In genomic region chr10:93687737-93688136, GRCh38 we compare ENCODE assay signal across 27 cellular contexts. TPM values are rescaled to one million over a fixed set of nuclear protein-coding genes. Genes with fewer than 3 reads are reported as not detected.
A peak's percentile ranks its signal among the peaks of the same experiment; 100 is the strongest.
DNase-seq lines count a peak whose midpoint lies in the region; ATAC-seq, FAIRE-seq and TF ChIP-seq lines count a peak whose summit lies in the region.
"Had no signal": no experiment of that assay in that cellular context is flagged by ENCODE, and none has a peak within 500 bp of the region (broad histone marks: within the 10 kb centered on the region; RNA-seq: fewer than 3 reads in every experiment).

No MANE protein-coding gene starts in this region.

- H3K27me3 ChIP-seq in IMR-90 (ENCODE audit: control insufficient read depth, insufficient read depth, low read length): no peaks in the 10 kb centered on the region
- H3K27me3 ChIP-seq: BE2C, BLaER1 had no signal

- no peak overlapping the region for H3K56ac ChIP-seq in IMR-90 (ENCODE audit: extremely low read depth, insufficient read depth, low read length)

- H3K4me3 ChIP-seq in IMR-90 (ENCODE audit: insufficient read depth, low read depth, low read length): no peak overlapping the region
- H3K4me3 ChIP-seq: BLaER1, GM12878 had no signal

- H3K4me1 ChIP-seq in IMR-90 (ENCODE audit: control insufficient read depth, insufficient read depth, low read length): no peaks in the 10 kb centered on the region
- H3K4me1 ChIP-seq: BE2C, BLaER1, Caco-2 had no signal

- no peaks in the 10 kb centered on the region for H4K20me1 ChIP-seq in IMR-90 (ENCODE audit: insufficient read depth, low read length)
- H4K20me1 ChIP-seq: BLaER1 had no signal

- no peak overlapping the region for H3K14ac ChIP-seq in IMR-90 (replicated peaks; ENCODE audit: low read depth, low read length)

- no peak overlapping the region for H3K4ac ChIP-seq in IMR-90 (ENCODE audit: low read depth, low read length)

- CTCF ChIA-PET in IMR-90 (lab: Yijun Ruan, JAX): interaction anchor here (1.5 kb wide), 1 partner anchor 10 kb away, joined by 3 read pairs; no protein-coding TSS in a partner anchor

- no peak overlapping the region for H4K91ac ChIP-seq in IMR-90 (ENCODE audit: insufficient read depth, low read depth, low read length)

- POLR2A ChIA-PET in IMR-90 (lab: Charles Lee; ENCODE audit: unreplicated experiment): no interaction called here

- H3K27me3 Mint-ChIP-seq in T-helper 17 cell (no peaks in the 10 kb centered on the region), chondrocyte (ENCODE audit: low read depth) (no peaks in the 10 kb centered on the region)
- H3K27me3 Mint-ChIP-seq: CD4-positive, alpha-beta T cell had no signal

- DNase-seq in D721Med (ENCODE audit: insufficient read length, low spot score): no peak
- no peak for DNase-seq in IMR-90
- no peak for DNase-seq in T-helper 17 cell
- DNase-seq in chondrocyte (ENCODE audit: low spot score): no peak
- no peak for DNase-seq in NK-92 (lab: John Stamatoyannopoulos, UW; ENCODE audit: unreplicated experiment)
- no peak for DNase-seq in stimulated activated CD4-positive, alpha-beta T cell treated with anti-CD3 and anti-CD28 coated beads, Interleukin-2, amount 100 ng/mL, for 48 hours
- DNase-seq: 8988T; ACHN; BE2C; C1 segment of cervical spinal cord; Caco-2; Calu3; CD4-positive, alpha-beta T cell; CD8-positive, alpha-beta T cell; DMS 273 treated with DMSO at 0.1 percent for 48 hours; DMS153; DMS53; DMS79; DND-41; EL; GDM1 had no signal

- no peak overlapping the region for H2BK20ac ChIP-seq in IMR-90 (ENCODE audit: low read depth, low read length)

- no peak for TF ChIP-seq RAD21 in IMR-90 (IDR thresholded peaks at IDR 0.05; ENCODE audit: low read length)

- H2BK5ac ChIP-seq in IMR-90 (ENCODE audit: low read depth, low read length, poor library complexity, severe bottlenecking): no peak overlapping the region

- H2AK9ac ChIP-seq in IMR-90 (replicated peaks; ENCODE audit: low read depth, low read length, poor library complexity): no peak overlapping the region

- no peak overlapping the region for H4K5ac ChIP-seq in IMR-90 (ENCODE audit: low read depth, low read length)

- no peak overlapping the region for H3K4me2 ChIP-seq in IMR-90 (ENCODE audit: low read depth, low read length)
- H3K4me2 ChIP-seq: BLaER1 had no signal

- intact Hi-C loops in IMR-90 (cut with micrococcal nuclease): loop anchor here (2.0 to 10.0 kb wide), 2 partner anchors 15 to 313 kb away; no protein-coding TSS in a partner anchor

- H3K27ac Mint-ChIP-seq in T-helper 17 cell: peak overlapping the region; percentile 8
- no peak overlapping the region for H3K27ac Mint-ChIP-seq in chondrocyte (ENCODE audit: unreplicated experiment)
- H3K27ac Mint-ChIP-seq: CD14-positive monocyte; CD4-positive, alpha-beta T cell; CD8-positive, alpha-beta T cell had no signal

- dilution Hi-C loops in IMR-90 (cut with HindIII; ENCODE audit: low sequenced_read_pairs, unreplicated experiment): no loop called here

- H2AFZ ChIP-seq in IMR-90 (replicated peaks; ENCODE audit: low read length, poor library complexity): no peak overlapping the region

- H3K4me3 Mint-ChIP-seq in T-helper 17 cell (no peak overlapping the region), chondrocyte (ENCODE audit: unreplicated experiment) (no peak overlapping the region)
- H3K4me3 Mint-ChIP-seq: CD14-positive monocyte; CD4-positive, alpha-beta T cell; CD8-positive, alpha-beta T cell had no signal

- FAIRE-seq in D721Med (lab: Jason Lieb, UNC): peak; percentile 11
- peak; percentile 33 for FAIRE-seq in islet of Langerhans (lab: Jason Lieb, UNC)
- FAIRE-seq: GM12878, GM18507 had no signal

- H3K36me3 Mint-ChIP-seq in T-helper 17 cell (ENCODE audit: low read depth): no peaks in the 10 kb centered on the region
- peaks cover 1% of the 10 kb centered on the region for H3K36me3 Mint-ChIP-seq in chondrocyte (ENCODE audit: low read depth)

- H2AK5ac ChIP-seq in IMR-90 (ENCODE audit: low read depth, low read length): no peak overlapping the region

- H2BK120ac ChIP-seq in IMR-90 (ENCODE audit: low read depth, low read length): no peak overlapping the region

- ATAC-seq in IMR-90 (ENCODE audit: low read depth) (no peak), T-helper 17 cell (no peak), HG03025 (IDR thresholded peaks at IDR 0.05; ENCODE audit: low FRiP score, unreplicated experiment) (no peak)
- ATAC-seq: CD8-positive, alpha-beta T cell; GM12878 had no signal

- H3K36me3 ChIP-seq in IMR-90 (ENCODE audit: control insufficient read depth, insufficient read depth, low read length): peaks cover 12% of the 10 kb centered on the region
- H3K36me3 ChIP-seq: BE2C had no signal

- no peak overlapping the region for H3K23ac ChIP-seq in IMR-90 (ENCODE audit: low read depth, low read length)

- no peak overlapping the region for H3K27ac ChIP-seq in IMR-90 (ENCODE audit: insufficient read depth, low read length)
- H3K27ac ChIP-seq: BLaER1 had no signal

- no peaks in the 10 kb centered on the region for H3K79me1 ChIP-seq in IMR-90 (ENCODE audit: low read depth in 1 of 2, low read length in 2 of 2)

- no peak overlapping the region for H3K18ac ChIP-seq in IMR-90 (ENCODE audit: low read depth, low read length)

- H2BK15ac ChIP-seq in IMR-90 (ENCODE audit: low read depth, low read length): no peak overlapping the region

- H4K8ac ChIP-seq in IMR-90 (ENCODE audit: low read depth in 2 of 2, low read length in 2 of 2): no peak overlapping the region

- no peak overlapping the region for H3K9ac ChIP-seq in IMR-90 (ENCODE audit: low read depth, low read length)
- H3K9ac ChIP-seq: BLaER1 had no signal

- no peaks in the 10 kb centered on the region for H3K9me3 ChIP-seq in IMR-90 (ENCODE audit: control insufficient read depth, insufficient read depth, low read length)
- H3K9me3 ChIP-seq in T-helper 17 cell (ENCODE audit: control insufficient read depth, low read length, poor library complexity, severe bottlenecking): no peaks in the 10 kb centered on the region
- H3K9me3 ChIP-seq: BE2C, BLaER1, Caco-2 had no signal

- H3K4me1 Mint-ChIP-seq in T-helper 17 cell (no peaks in the 10 kb centered on the region), chondrocyte (ENCODE audit: low read depth) (no peaks in the 10 kb centered on the region)

- TF ChIP-seq CTCF in D721Med (IDR thresholded peaks at IDR 0.05; ENCODE audit: insufficient read depth, missing control alignments) (no peak), IMR-90 (conservative IDR thresholded peaks at IDR 0.05; ENCODE audit: low read depth, low read length) (no peak), chondrocyte (IDR thresholded peaks at IDR 0.05) (no peak)

- H3K9me3 Mint-ChIP-seq in chondrocyte (ENCODE audit: low read depth): no peaks in the 10 kb centered on the region
- H3K9me3 Mint-ChIP-seq: CD14-positive monocyte; CD4-positive, alpha-beta T cell; CD8-positive, alpha-beta T cell had no signal

- in situ Hi-C loops in IMR-90 (cut with MboI; ENCODE audit: low sequenced_read_pairs): loop anchor here (25.0 kb wide), 1 partner anchor 325 kb away; no protein-coding TSS in a partner anchor

- no peaks in the 10 kb centered on the region for H3K9me1 ChIP-seq in IMR-90 (ENCODE audit: insufficient read depth, low read length)

- no peak for TF ChIP-seq POLR2A in IMR-90 (IDR thresholded peaks at IDR 0.05; ENCODE audit: low read depth, low read length)

- TSS peak; percentile 11 for BruUV-seq in IMR-90 (replicated peaks; lab: Mats Ljungman, UMichigan)

TF ChIP-seq in IMR-90, 13 proteins besides CTCF, POLR2A, EP300 and RAD21:
- no peak for TF ChIP-seq MAFK (IDR thresholded peaks at IDR 0.05; ENCODE audit: low read depth, low read length)
- no peak for TF ChIP-seq RCOR1 (IDR thresholded peaks at IDR 0.05; ENCODE audit: insufficient replicate concordance, low read length)
- TF ChIP-seq SMC3 (IDR thresholded peaks at IDR 0.05; ENCODE audit: low read depth, low read length): no peak
- TF ChIP-seq BHLHE40 (IDR thresholded peaks at IDR 0.05; ENCODE audit: low read depth, low read length): no peak
- TF ChIP-seq FOS (IDR thresholded peaks at IDR 0.05; ENCODE audit: low read depth, low read length): no peak
- no peak for TF ChIP-seq USF2 (IDR thresholded peaks at IDR 0.05; ENCODE audit: low read depth, low read length)
- no peak for TF ChIP-seq CEBPB (IDR thresholded peaks at IDR 0.05; ENCODE audit: low read depth, low read length)
- no peak for TF ChIP-seq MXI1 (IDR thresholded peaks at IDR 0.05; ENCODE audit: borderline replicate concordance, low read depth, low read length)
- TF ChIP-seq MAZ (IDR thresholded peaks at IDR 0.05; ENCODE audit: borderline replicate concordance, low read depth, low read length): no peak
- TF ChIP-seq CHD1 (IDR thresholded peaks at IDR 0.05; ENCODE audit: low read depth, low read length): no peak
- no peak for TF ChIP-seq ELK1 (IDR thresholded peaks at IDR 0.05; ENCODE audit: borderline replicate concordance, low read depth, low read length)
- no peak for TF ChIP-seq RFX5 (IDR thresholded peaks at IDR 0.05; ENCODE audit: low read depth, low read length)
- TF ChIP-seq NFE2L2 (IDR thresholded peaks at IDR 0.05; ENCODE audit: low read depth, low read length): no peak

RNA-seq across cellular contexts. Expression of gene FRA10AC1, which starts 14.7 kb away (rescaled TPM):
- total RNA-seq in IMR-90 (2012; rRNA removed) (1.6 and 10.6 TPM in 2 replicates), T-helper 17 cell (10 to 100 TPM; 13.9 to 17.5 TPM), chondrocyte (11.8 to 15.2 TPM (median 13.2 TPM) in 3 replicates)
- polyA plus RNA-seq in IMR-90 (2012; rRNA removed): 4.9 and 7.7 TPM in 2 replicates
- polyA plus RNA-seq in IMR-90 (2012; cell fraction: cytosol; rRNA removed): 0.43 and 0.60 TPM in 2 replicates
- 1.6 and 17.6 TPM in 2 replicates for polyA plus RNA-seq in IMR-90 (2012; cell fraction: nucleus; rRNA removed; ENCODE audit: low replicate concordance)
